1 cellular context compared by ENCODE assay signal in genomic region chr7:47572939-47573757, GRCh38.
TF ChIP-seq lines count a peak whose summit lies in the region.

No MANE protein-coding gene starts in this region.

TF ChIP-seq in IMR-90, 13 proteins besides CTCF, POLR2A, EP300 and RAD21 (continued from another document):
- TF ChIP-seq FOS (IDR thresholded peaks at IDR 0.05; ENCODE audit: low read depth, low read length) (no peak), MAFK (IDR thresholded peaks at IDR 0.05; ENCODE audit: low read depth, low read length) (no peak), CEBPB (IDR thresholded peaks at IDR 0.05; ENCODE audit: low read depth, low read length) (no peak), RCOR1 (IDR thresholded peaks at IDR 0.05; ENCODE audit: insufficient replicate concordance, low read length) (no peak), MAZ (IDR thresholded peaks at IDR 0.05; ENCODE audit: borderline replicate concordance, low read depth, low read length) (no peak), CHD1 (IDR thresholded peaks at IDR 0.05; ENCODE audit: low read depth, low read length) (no peak), RFX5 (IDR thresholded peaks at IDR 0.05; ENCODE audit: low read depth, low read length) (no peak)
- TF ChIP-seq, protein P1, sequence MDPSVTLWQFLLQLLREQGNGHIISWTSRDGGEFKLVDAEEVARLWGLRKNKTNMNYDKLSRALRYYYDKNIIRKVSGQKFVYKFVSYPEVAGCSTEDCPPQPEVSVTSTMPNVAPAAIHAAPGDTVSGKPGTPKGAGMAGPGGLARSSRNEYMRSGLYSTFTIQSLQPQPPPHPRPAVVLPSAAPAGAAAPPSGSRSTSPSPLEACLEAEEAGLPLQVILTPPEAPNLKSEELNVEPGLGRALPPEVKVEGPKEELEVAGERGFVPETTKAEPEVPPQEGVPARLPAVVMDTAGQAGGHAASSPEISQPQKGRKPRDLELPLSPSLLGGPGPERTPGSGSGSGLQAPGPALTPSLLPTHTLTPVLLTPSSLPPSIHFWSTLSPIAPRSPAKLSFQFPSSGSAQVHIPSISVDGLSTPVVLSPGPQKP (IDR thresholded peaks at IDR 0.05; ENCODE audit: borderline replicate concordance, low read depth, low read length): no peak
TF ChIP-seq in IMR-90: peak in this region for 0.
